ENCODE assay signal across 14 cellular contexts in the genomic region with DNA sequence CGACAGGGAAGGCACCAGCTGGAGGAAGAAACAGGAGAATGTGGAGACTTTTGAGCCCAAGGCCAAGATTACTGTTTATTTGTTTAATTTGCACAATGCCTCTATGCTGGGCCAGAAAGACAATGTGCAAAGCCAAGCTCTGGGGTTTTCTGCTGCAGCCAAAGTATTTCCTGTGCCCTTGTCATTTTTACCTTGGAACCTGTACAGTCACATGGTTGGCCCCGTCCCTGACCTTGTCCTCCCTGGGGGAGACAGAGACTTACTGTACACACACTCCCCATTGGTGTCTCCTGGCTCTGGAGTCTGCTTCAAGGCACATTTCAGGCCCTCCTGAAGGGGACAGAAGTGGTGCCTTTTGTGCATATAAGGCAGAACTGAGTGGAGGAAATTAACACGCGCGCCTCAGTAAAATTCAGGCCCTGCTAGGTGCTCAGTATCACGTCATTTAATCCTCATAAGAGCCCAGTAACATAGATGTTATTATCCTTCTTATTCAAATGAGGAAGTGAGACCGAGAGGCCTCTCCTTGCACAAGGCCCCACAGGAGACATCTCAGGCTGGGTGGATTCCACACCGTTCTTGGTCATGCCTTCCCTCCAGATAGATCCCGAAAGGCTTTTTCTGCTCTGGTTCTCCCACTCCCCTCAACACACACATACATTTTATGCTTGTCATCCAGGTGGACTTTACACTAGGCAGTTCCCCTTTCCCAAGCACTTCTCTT. TPM values are rescaled to one million over a fixed set of nuclear protein-coding genes. Genes with fewer than 3 reads are reported as not detected.
DNase-seq lines count a peak whose midpoint lies in the region; ATAC-seq, FAIRE-seq and TF ChIP-seq lines count a peak whose summit lies in the region.
"Had no signal": no experiment of that assay in that cellular context is flagged by ENCODE, and none has a peak within 500 bp of the region (broad histone marks: within the 10 kb centered on the region; RNA-seq: fewer than 3 reads in every experiment).

No MANE protein-coding gene starts in this region.

- TF ChIP-seq POLR2A in body of pancreas (IDR thresholded peaks at IDR 0.05) (no peak), adrenal gland (IDR thresholded peaks at IDR 0.05) (no peak)

- FAIRE-seq in small intestine (lab: Jason Lieb, UNC): no peak
- FAIRE-seq: colon had no signal

- H3K9me3 ChIP-seq in body of pancreas (peaks cover 0 to 3% (median 0%) of the 10 kb centered on the region in 3 donors), small intestine (ENCODE audit: control insufficient read depth, low read depth) (no peaks in the 10 kb centered on the region), adrenal gland (replicated peaks in 1 of 3) (peaks cover 0 to 7% (median 0%) of the 10 kb centered on the region in 3 donors)
- H3K9me3 ChIP-seq: neutrophil had no signal

- ATAC-seq in GM18502 (IDR thresholded peaks at IDR 0.05; ENCODE audit: poor library complexity, unreplicated experiment) (peak; percentile 94), GM21529 (IDR thresholded peaks at IDR 0.05; ENCODE audit: unreplicated experiment) (peak; percentile 88), HG03378 (IDR thresholded peaks at IDR 0.05; ENCODE audit: unreplicated experiment) (peak; percentile 85), body of pancreas (peak; percentile 76)

- H3K4me3 ChIP-seq in body of pancreas: no peak overlapping the region
- no peak overlapping the region for H3K4me3 ChIP-seq in small intestine (ENCODE audit: low read depth in 1 of 2, low read length in 2 of 2)
- H3K4me3 ChIP-seq in adrenal gland: no peak overlapping the region
- H3K4me3 ChIP-seq: SK-N-MC had no signal

- no peaks in the 10 kb centered on the region for H3K36me3 ChIP-seq in body of pancreas (replicated peaks in 1 of 2; ENCODE audit: insufficient read depth in 1 of 2, low read depth in 2 of 2)
- H3K36me3 ChIP-seq in small intestine (ENCODE audit: control insufficient read depth in 2 of 2, insufficient read depth in 2 of 2, low read length in 2 of 2): no peaks in the 10 kb centered on the region
- H3K36me3 ChIP-seq in adrenal gland (replicated peaks in 1 of 2): no peaks in the 10 kb centered on the region
- H3K36me3 ChIP-seq: neutrophil had no signal

- intact Hi-C loops in body of pancreas (cut with DNase I) (no loop called here), adrenal gland (cut with DNase I) (no loop called here)

- TF ChIP-seq CTCF in body of pancreas (IDR thresholded peaks at IDR 0.05) (no peak), adrenal gland (IDR thresholded peaks at IDR 0.05) (no peak)

- WGBS in body of pancreas, 2 donors: 47 to 49% methylated on average over 9 of the region's 9 CpGs
- WGBS in small intestine, 3 donors: 70 to 73% (median 72%) methylated on average over 9 of the region's 9 CpGs
- 68 to 70% (median 69%) methylated on average over 9 of the region's 9 CpGs for WGBS in adrenal gland, 4 donors

- H3K4me1 ChIP-seq in body of pancreas (peaks cover 37% of the 10 kb centered on the region), small intestine (ENCODE audit: control insufficient read depth in 2 of 2, insufficient read depth in 1 of 2, low read depth in 1 of 2, low read length in 1 of 2) (peaks cover 0 to 12% of the 10 kb centered on the region in 2 donors), adrenal gland (replicated peaks in 1 of 2) (no peaks in the 10 kb centered on the region)

- DNase-seq in body of pancreas: peak; percentile 29 to 64 (median 52)
- no peak for DNase-seq in small intestine
- no peak for DNase-seq in NCI-H345 (lab: John Stamatoyannopoulos, UW)
- DNase-seq in adrenal gland: no peak
- DNase-seq in amniotic stem cell (lab: John Stamatoyannopoulos, UW): no peak
- DNase-seq: H9, hypothalamus, NCI-H146 had no signal

- H3K27me3 ChIP-seq in body of pancreas: no peaks in the 10 kb centered on the region
- H3K27me3 ChIP-seq in small intestine (ENCODE audit: control insufficient read depth in 2 of 2, insufficient read depth in 2 of 2, low read length in 2 of 2): no peaks in the 10 kb centered on the region
- H3K27me3 ChIP-seq in adrenal gland: no peaks in the 10 kb centered on the region

- H3K27ac ChIP-seq in body of pancreas (peak overlapping the region in 3 of 4 donors; percentile 11 to 51 (median 48)), small intestine (ENCODE audit: low read depth in 1 of 2, low read length in 1 of 2) (no peak overlapping the region), adrenal gland (no peak overlapping the region)
- H3K27ac ChIP-seq: neutrophil, SK-N-MC had no signal

RNA-seq across cellular contexts. Expression of a gene that starts 21.1 kb away (rescaled TPM):
- total RNA-seq in body of pancreas (10 to 100 TPM; 10.9 to 11.4 TPM), adrenal gland (10 to 100 TPM in 1 of 8 donors, 1 to 10 TPM in 7; 1.1 to 12.7 (median 7.0) TPM)
- polyA plus RNA-seq in small intestine (100 to 1,000 TPM in 2 of 3 donors, 10 to 100 TPM in 1; 60.5 to 456 (median 313) TPM), adrenal gland (1 to 10 TPM; 4.5 to 7.7 (median 7.3) TPM)

RNA-seq across cellular contexts. Expression of a gene that starts 36.9 kb away (rescaled TPM):
- total RNA-seq in body of pancreas (10 to 100 TPM; 19.5 to 37.9 TPM), adrenal gland (10 to 100 TPM; 18.3 to 48.6 (median 29.8) TPM)
- polyA plus RNA-seq in small intestine (10 to 100 TPM; 31.8 to 93.5 (median 76.2) TPM), adrenal gland (10 to 100 TPM; 13.7 to 46.1 (median 23.5) TPM)

Comparison
In these comparisons a context has a peak if more than half of its experiments do, and no peak if none do; other contexts are left out.
1. DNase-seq: peak in body of pancreas (4 of 4); none in small intestine (single experiment), NCI-H345 (single experiment), adrenal gland (0 of 7) and amniotic stem cell (single experiment).
2. H3K27ac ChIP-seq: peak in body of pancreas (3 of 4); none in small intestine (0 of 2) and adrenal gland (0 of 5).
3. Peak in every context shown above with its lines, with median percentiles within 50 percentile points of each other: ATAC-seq.